In genomic region chr16:50045412-50045811, GRCh38 we compare ENCODE assay signal across 1 cellular context.
TF ChIP-seq lines count a peak whose summit lies in the region.

No MANE protein-coding gene starts in this region.

TF ChIP-seq in HepG2, 621 proteins besides CTCF, POLR2A, EP300 and RAD21:
- TF ChIP-seq FOXC1 (CRISPR knock-in tag; IDR thresholded peaks at IDR 0.05; ENCODE audit: borderline replicate concordance) = no peak
- no peak for TF ChIP-seq ZNF530 (CRISPR knock-in tag; IDR thresholded peaks at IDR 0.05; ENCODE audit: low read depth)
- TF ChIP-seq MZF1 (CRISPR knock-in tag; IDR thresholded peaks at IDR 0.05; ENCODE audit: borderline replicate concordance) = no peak
- TF ChIP-seq ATF7 (IDR thresholded peaks at IDR 0.05) = peak; percentile 70
- no peak for TF ChIP-seq ATF7 (CRISPR knock-in tag; IDR thresholded peaks at IDR 0.05)
- TF ChIP-seq SRY (CRISPR knock-in tag; IDR thresholded peaks at IDR 0.05) = no peak
